Comparison of ENCODE assay signal across 14 cellular contexts in genomic region chr7:44279731-44280505, GRCh38. TPM values are rescaled to one million over a fixed set of nuclear protein-coding genes. Genes with fewer than 3 reads are reported as not detected.
DNase-seq lines count a peak whose midpoint lies in the region; ATAC-seq and TF ChIP-seq lines count a peak whose summit lies in the region.
"Had no signal": no experiment of that assay in that cellular context is flagged by ENCODE, and none has a peak within 500 bp of the region (broad histone marks: within the 10 kb centered on the region; RNA-seq: fewer than 3 reads in every experiment).

No MANE protein-coding gene starts in this region.

- no peaks in the 10 kb centered on the region for H3K4me1 ChIP-seq in ovary (ENCODE audit: insufficient read depth)
- H3K4me1 ChIP-seq: HAP-1 had no signal

- no peaks in the 10 kb centered on the region for H3K9me3 ChIP-seq in ovary
- H3K9me3 ChIP-seq: HAP-1 had no signal

- no peak for TF ChIP-seq CTCF in ovary (IDR thresholded peaks at IDR 0.05)

- no peak for ATAC-seq in Right ventricle myocardium superior (ENCODE audit: poor library complexity)
- no peak for ATAC-seq in GM18907 (IDR thresholded peaks at IDR 0.05; ENCODE audit: unreplicated experiment)
- no peak for ATAC-seq in GM18873 (IDR thresholded peaks at IDR 0.05; ENCODE audit: low FRiP score, unreplicated experiment)
- ATAC-seq: esophagus mucosa; naive thymus-derived CD4-positive, alpha-beta T cell had no signal

- TF ChIP-seq POLR2A in ovary (IDR thresholded peaks at IDR 0.05) = no peak

- WGBS in ovary, 3 donors = 81 to 84% (median 83%) methylated on average over 15 of the region's 15 CpGs

- DNase-seq in stimulated activated CD4-positive, alpha-beta T cell treated with anti-CD3 and anti-CD28 coated beads, Interleukin-15, amount 100 ng/mL, for 24 hours = peak; percentile 1
- DNase-seq in stimulated activated CD4-positive, alpha-beta T cell treated with anti-CD3 and anti-CD28 coated beads, Interleukin-4, amount 100 ng/mL, for 1 hour = no peak
- DNase-seq in Right ventricle myocardium superior = peak; percentile 42
- DNase-seq in ovary = peak; percentile 2 to 16 (median 6)
- no peak for DNase-seq in cortex of kidney (lab: John Stamatoyannopoulos, UW)
- DNase-seq in activated CD4-positive, alpha-beta T cell treated with anti-CD3 and anti-CD28 coated beads for 1 hour = no peak
- DNase-seq: hippocampal formation, KBM-7, NCI-H1105 treated with DMSO at 0.1 percent for 48 hours had no signal

- no peak for TF ChIP-seq EP300 in ovary (IDR thresholded peaks at IDR 0.05)

- intact Hi-C loops in Right ventricle myocardium superior (cut with DNase I) = no loop called here
- intact Hi-C loops in ovary (cut with DNase I) = no loop called here

- H3K27ac ChIP-seq in ovary = no peak overlapping the region

- no peaks in the 10 kb centered on the region for H3K36me3 ChIP-seq in ovary
- H3K36me3 ChIP-seq: HAP-1 had no signal

- no peaks in the 10 kb centered on the region for H3K27me3 ChIP-seq in ovary

- no peak overlapping the region for H3K4me3 ChIP-seq in ovary
- H3K4me3 ChIP-seq: HAP-1 had no signal

RNA-seq across cellular contexts. Expression of gene CAMK2B, which starts 45.5 kb away (rescaled TPM):
- total RNA-seq in Right ventricle myocardium superior = 87.2 TPM
- total RNA-seq in ovary = 1 to 10 TPM in 1 of 7 donors, under 1 TPM in 4, not detected in 2; 0.24 to 1.4 (median 0.45) TPM
- polyA plus RNA-seq in ovary = under 1 TPM; 0.22 to 0.48 TPM
- polyA plus RNA-seq: naive thymus-derived CD4-positive, alpha-beta T cell had no signal

Comparison
In these comparisons a context has a peak if more than half of its experiments do, and no peak if none do; other contexts are left out.
1. DNase-seq: peak in stimulated activated CD4-positive, alpha-beta T cell treated with anti-CD3 and anti-CD28 coated beads, Interleukin-15, amount 100 ng/mL, for 24 hours (single experiment), Right ventricle myocardium superior (single experiment) and ovary (5 of 5); none in stimulated activated CD4-positive, alpha-beta T cell treated with anti-CD3 and anti-CD28 coated beads, Interleukin-4, amount 100 ng/mL, for 1 hour (single experiment), cortex of kidney (single experiment) and activated CD4-positive, alpha-beta T cell treated with anti-CD3 and anti-CD28 coated beads for 1 hour (single experiment).
2. RNA of gene CAMK2B, which starts 45.5 kb away (total RNA-seq): 87.2 TPM in Right ventricle myocardium superior (single experiment); 0.24 to 1.4 TPM in ovary; every median in the first group is over 10 times any median in the second.